Comparison of ENCODE assay signal across 15 cellular contexts in the genomic region with DNA sequence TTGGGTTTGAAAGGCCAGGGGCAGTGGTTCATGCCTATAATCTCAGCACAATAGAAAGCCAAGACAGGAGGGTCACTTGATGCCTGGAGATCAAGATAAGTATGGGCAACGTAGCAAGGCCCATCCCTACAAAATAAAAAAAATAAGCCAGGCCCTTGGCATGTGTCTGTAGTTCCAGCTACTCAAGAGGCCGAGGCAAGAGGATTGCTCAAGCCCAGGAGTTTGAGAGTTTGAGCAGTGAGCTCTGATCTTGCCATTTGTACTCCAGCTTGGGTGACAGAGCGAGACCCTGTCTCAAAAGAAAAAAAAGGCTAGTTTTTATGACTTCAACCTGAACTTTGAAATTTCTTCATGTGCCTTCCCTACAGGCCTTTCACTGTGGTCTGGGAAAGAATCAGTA. TPM values are rescaled to one million over a fixed set of nuclear protein-coding genes. Genes with fewer than 3 reads are reported as not detected.
A peak's percentile ranks its signal among the peaks of the same experiment; 100 is the strongest.
DNase-seq lines count a peak whose midpoint lies in the region; ATAC-seq and TF ChIP-seq lines count a peak whose summit lies in the region.
"Had no signal": no experiment of that assay in that cellular context is flagged by ENCODE, and none has a peak within 500 bp of the region (broad histone marks: within the 10 kb centered on the region; RNA-seq: fewer than 3 reads in every experiment).

No MANE protein-coding gene starts in this region.

- H3K27ac ChIP-seq in cardiac muscle cell (peak overlapping the region; percentile 26), WERI-Rb-1 (0 out of 2 replicates have a peak overlapping the region, but pooled peaks have one; percentile 33), thyroid gland (peak overlapping the region; percentile 68 to 75 (median 71))
- H3K27ac ChIP-seq: 22Rv1 had no signal

- H3K4me1 ChIP-seq in cardiac muscle cell (ENCODE audit: low read depth) (no peaks in the 10 kb centered on the region), thyroid gland (peaks cover 15 to 22% of the 10 kb centered on the region in 2 donors)
- H3K4me1 ChIP-seq: Caco-2 had no signal

- DNase-seq in cardiac muscle cell (ENCODE audit: low read depth in 1 of 2, low spot score in 1 of 2) (no peak), Right ventricle myocardium inferior (ENCODE audit: missing footprints) (no peak), WERI-Rb-1 (no peak), thyroid gland (peak; percentile 81 to 82), kidney glomerular epithelial cell (lab: John Stamatoyannopoulos, UW) (no peak), ureter (ENCODE audit: low spot score) (no peak)
- DNase-seq: C1 segment of cervical spinal cord; Caco-2; CD8-positive, alpha-beta T cell; DMS153; DND-41; H9 had no signal

- H3K27me3 ChIP-seq in cardiac muscle cell (no peaks in the 10 kb centered on the region), WERI-Rb-1 (ENCODE audit: insufficient read depth, low read depth, severe bottlenecking) (no peaks in the 10 kb centered on the region), thyroid gland (no peaks in the 10 kb centered on the region)

- no peak overlapping the region for H3K4me3 ChIP-seq in cardiac muscle cell
- H3K4me3 ChIP-seq in WERI-Rb-1 (ENCODE audit: low read depth, low read length) = no peak overlapping the region
- no peak overlapping the region for H3K4me3 ChIP-seq in thyroid gland (replicated peaks in 1 of 3)
- H3K4me3 ChIP-seq: GM23338 had no signal

- no peaks in the 10 kb centered on the region for H3K9me3 ChIP-seq in cardiac muscle cell (ENCODE audit: low read depth)
- peaks cover 8% of the 10 kb centered on the region for H3K9me3 ChIP-seq in WERI-Rb-1 (ENCODE audit: severe bottlenecking)
- no peaks in the 10 kb centered on the region for H3K9me3 ChIP-seq in thyroid gland

- intact Hi-C loops in Right ventricle myocardium inferior (cut with DNase I) (no loop called here), thyroid gland (cut with DNase I) (no loop called here)

- TF ChIP-seq CTCF in cardiac muscle cell (IDR thresholded peaks at IDR 0.05; ENCODE audit: low read depth, low read length) (no peak), WERI-Rb-1 (IDR thresholded peaks at IDR 0.05; ENCODE audit: low read depth, low read length) (no peak), thyroid gland (IDR thresholded peaks at IDR 0.05) (no peak)

- 28 to 49% methylated on average over 3 of the region's 3 CpGs for WGBS in thyroid gland, 2 donors

- no peak for ATAC-seq in Right ventricle myocardium inferior
- ATAC-seq: CD8-positive, alpha-beta T cell; GM23338; HCT116 had no signal

- peaks cover 19% of the 10 kb centered on the region for H3K36me3 ChIP-seq in cardiac muscle cell
- H3K36me3 ChIP-seq in WERI-Rb-1 = peaks cover 53% of the 10 kb centered on the region
- H3K36me3 ChIP-seq in thyroid gland = peaks cover 0 to 10% of the 10 kb centered on the region in 2 donors

- no peak for TF ChIP-seq POLR2A in thyroid gland (IDR thresholded peaks at IDR 0.05)

RNA-seq across cellular contexts. Expression of gene ZNF480, which starts 5.2 kb away (rescaled TPM):
- total RNA-seq in cardiac muscle cell (13.6 and 19.0 TPM in 2 replicates), Right ventricle myocardium inferior (18.5 TPM), thyroid gland (10 to 100 TPM; 12.6 to 14.4 (median 12.8) TPM), ureter (23.8 TPM)
- polyA plus RNA-seq in cardiac muscle cell = 20.6 and 24.7 TPM in 2 replicates

RNA-seq across cellular contexts. Expression of gene ZNF766, which starts 22.4 kb away (rescaled TPM):
- total RNA-seq in cardiac muscle cell (8.4 and 10.9 TPM in 2 replicates), Right ventricle myocardium inferior (9.7 TPM), thyroid gland (10 to 100 TPM; 13.2 to 26.5 (median 16.1) TPM), ureter (31.8 TPM)
- 26.5 and 27.9 TPM in 2 replicates for polyA plus RNA-seq in cardiac muscle cell

RNA-seq across cellular contexts. Expression of gene ZNF610, which starts 44.3 kb away (rescaled TPM):
- total RNA-seq in cardiac muscle cell = 11.5 and 14.3 TPM in 2 replicates
- polyA plus RNA-seq in cardiac muscle cell = 15.7 and 23.7 TPM in 2 replicates
- total RNA-seq in Right ventricle myocardium inferior = 2.5 TPM
- 10 to 100 TPM in 1 of 4 donors, 1 to 10 TPM in 3; 4.3 to 10.6 (median 7.1) TPM for total RNA-seq in thyroid gland
- total RNA-seq in ureter = 6.9 TPM

Comparison
In these comparisons a context has a peak if more than half of its experiments do, and no peak if none do; other contexts are left out.
1. DNase-seq: peak in thyroid gland (2 of 2); none in cardiac muscle cell (0 of 2), Right ventricle myocardium inferior (single experiment), WERI-Rb-1 (single experiment), kidney glomerular epithelial cell (single experiment) and ureter (single experiment).
2. Peak in every context shown above with its lines, with median percentiles within 50 percentile points of each other: H3K27ac ChIP-seq.